1 cellular context compared by ENCODE assay signal in genomic region chr15:95987886-95988573, GRCh38.
TF ChIP-seq lines count a peak whose summit lies in the region.

No MANE protein-coding gene starts in this region.

TF ChIP-seq in WTC11, 78 proteins besides CTCF, POLR2A, EP300 and RAD21 (continued from another document):
- TF ChIP-seq PREB (CRISPR knock-in tag; IDR thresholded peaks at IDR 0.05; ENCODE audit: borderline replicate concordance) = no peak
- TF ChIP-seq STAT6 (CRISPR knock-in tag; conservative IDR thresholded peaks at IDR 0.05; ENCODE audit: low read depth) = no peak
